21 cellular contexts compared by ENCODE assay signal in genomic region chr2:118672055-118672454, GRCh38.
A peak's percentile ranks its signal among the peaks of the same experiment; 100 is the strongest.
DNase-seq lines count a peak whose midpoint lies in the region; ATAC-seq and TF ChIP-seq lines count a peak whose summit lies in the region.
"Had no signal": no experiment of that assay in that cellular context is flagged by ENCODE, and none has a peak within 500 bp of the region (broad histone marks: within the 10 kb centered on the region; RNA-seq: fewer than 3 reads in every experiment).

No MANE protein-coding gene starts in this region.

- H3K36me3 Mint-ChIP-seq in activated CD4-positive, alpha-beta T cell treated with anti-CD3 and anti-CD28 coated beads, Interleukin-2, amount 10 ng/mL, durations not matched to agents 24 days and 14 days (ENCODE audit: low read depth), result no peaks in the 10 kb centered on the region
- no peaks in the 10 kb centered on the region for H3K36me3 Mint-ChIP-seq in activated CD4-positive, alpha-beta T cell treated with anti-CD3 and anti-CD28 coated beads for 36 hours (ENCODE audit: low read depth)
- H3K36me3 Mint-ChIP-seq in nephron (ENCODE audit: low read depth), result no peaks in the 10 kb centered on the region
- H3K36me3 Mint-ChIP-seq: CD14-positive monocyte; CD8-positive, alpha-beta memory T cell had no signal

- intact Hi-C loops in activated CD4-positive, alpha-beta T cell treated with anti-CD3 and anti-CD28 coated beads, Interleukin-2, amount 10 ng/mL, durations not matched to agents 24 days and 14 days (cut with micrococcal nuclease), result no loop called here
- intact Hi-C loops in activated CD4-positive, alpha-beta T cell treated with anti-CD3 and anti-CD28 coated beads for 36 hours (cut with DNase I, micrococcal nuclease), result no loop called here
- intact Hi-C loops in esophagus muscularis mucosa (cut with DNase I), result no loop called here

- no peak overlapping the region for H3K4me3 ChIP-seq in esophagus muscularis mucosa
- H3K4me3 ChIP-seq in upper lobe of left lung, result no peak overlapping the region
- H3K4me3 ChIP-seq: BLaER1 treated with 17β-estradiol and CSF1 and Interleukin-3, amounts not matched to agents 10 nM and 100 nM; GM12878; GM23338 had no signal

- H3K27ac ChIP-seq in esophagus muscularis mucosa (replicated peaks in 1 of 4) (no peak overlapping the region), upper lobe of left lung (no peak overlapping the region)
- H3K27ac ChIP-seq: 22Rv1; BLaER1 treated with 17β-estradiol and CSF1 and Interleukin-3, amounts not matched to agents 10 nM and 100 nM had no signal

- CTCF ChIA-PET in activated CD4-positive, alpha-beta T cell treated with anti-CD3 and anti-CD28 coated beads for 36 hours (lab: Charles Lee), result no interaction called here

- no peaks in the 10 kb centered on the region for H3K27me3 Mint-ChIP-seq in activated CD4-positive, alpha-beta T cell treated with anti-CD3 and anti-CD28 coated beads, Interleukin-2, amount 10 ng/mL, durations not matched to agents 24 days and 14 days
- peaks cover 6% of the 10 kb centered on the region for H3K27me3 Mint-ChIP-seq in activated CD4-positive, alpha-beta T cell treated with anti-CD3 and anti-CD28 coated beads for 36 hours
- peaks cover 5% of the 10 kb centered on the region for H3K27me3 Mint-ChIP-seq in nephron (ENCODE audit: low read depth)

- no peak for TF ChIP-seq CTCF in esophagus muscularis mucosa (IDR thresholded peaks at IDR 0.05)
- no peak for TF ChIP-seq CTCF in nephron (IDR thresholded peaks at IDR 0.05; ENCODE audit: unreplicated experiment in 3 of 3)
- no peak for TF ChIP-seq CTCF in upper lobe of left lung (IDR thresholded peaks at IDR 0.05)

- H3K4me1 ChIP-seq in esophagus muscularis mucosa (peaks cover 0 to 29% (median 16%) of the 10 kb centered on the region in 4 donors), upper lobe of left lung (peaks cover 0 to 2% (median 0%) of the 10 kb centered on the region in 4 donors)
- H3K4me1 ChIP-seq: BE2C; BLaER1 treated with 17β-estradiol and CSF1 and Interleukin-3, amounts not matched to agents 10 nM and 100 nM had no signal

- H3K27me3 ChIP-seq in esophagus muscularis mucosa (no peaks in the 10 kb centered on the region), upper lobe of left lung (no peaks in the 10 kb centered on the region)
- H3K27me3 ChIP-seq: BE2C; BLaER1 treated with 17β-estradiol and CSF1 and Interleukin-3, amounts not matched to agents 10 nM and 100 nM had no signal

- H3K4me3 Mint-ChIP-seq in activated CD4-positive, alpha-beta T cell treated with anti-CD3 and anti-CD28 coated beads, Interleukin-2, amount 10 ng/mL, durations not matched to agents 24 days and 14 days, result no peak overlapping the region
- H3K4me3 Mint-ChIP-seq in activated CD4-positive, alpha-beta T cell treated with anti-CD3 and anti-CD28 coated beads for 36 hours, result no peak overlapping the region
- H3K4me3 Mint-ChIP-seq in nephron, result no peak overlapping the region
- H3K4me3 Mint-ChIP-seq: CD14-positive monocyte; CD4-positive, alpha-beta T cell; CD8-positive, alpha-beta memory T cell; GM23338; H9 had no signal

- POLR2A ChIA-PET in activated CD4-positive, alpha-beta T cell treated with anti-CD3 and anti-CD28 coated beads for 36 hours (lab: Charles Lee), result no interaction called here

- H3K36me3 ChIP-seq in esophagus muscularis mucosa (no peaks in the 10 kb centered on the region), upper lobe of left lung (no peaks in the 10 kb centered on the region)
- H3K36me3 ChIP-seq: BE2C; BLaER1 treated with 17β-estradiol and CSF1 and Interleukin-3, amounts not matched to agents 10 nM and 100 nM had no signal

- H3K9me3 ChIP-seq in esophagus muscularis mucosa (no peaks in the 10 kb centered on the region), upper lobe of left lung (no peaks in the 10 kb centered on the region)
- H3K9me3 ChIP-seq: BE2C; BLaER1 treated with 17β-estradiol and CSF1 and Interleukin-3, amounts not matched to agents 10 nM and 100 nM had no signal

- H3K4me1 Mint-ChIP-seq in activated CD4-positive, alpha-beta T cell treated with anti-CD3 and anti-CD28 coated beads, Interleukin-2, amount 10 ng/mL, durations not matched to agents 24 days and 14 days, result no peaks in the 10 kb centered on the region
- H3K4me1 Mint-ChIP-seq in activated CD4-positive, alpha-beta T cell treated with anti-CD3 and anti-CD28 coated beads for 36 hours, result no peaks in the 10 kb centered on the region
- peaks cover 38% of the 10 kb centered on the region for H3K4me1 Mint-ChIP-seq in nephron
- H3K4me1 Mint-ChIP-seq: CD14-positive monocyte; CD8-positive, alpha-beta memory T cell; GM23338 had no signal

- no peak for ATAC-seq in activated CD4-positive, alpha-beta T cell treated with anti-CD3 and anti-CD28 coated beads for 36 hours
- no peak for ATAC-seq in upper lobe of left lung (ENCODE audit: low FRiP score in 2 of 2)
- ATAC-seq: GM12878, GM23338, HCT116 had no signal

- TF ChIP-seq EP300 in esophagus muscularis mucosa (IDR thresholded peaks at IDR 0.05), result no peak
- TF ChIP-seq EP300 in upper lobe of left lung (IDR thresholded peaks at IDR 0.05), result no peak

- 95% methylated on average over 3 of the region's 3 CpGs for WGBS in esophagus muscularis mucosa
- 76% methylated on average over 3 of the region's 3 CpGs for WGBS in upper lobe of left lung, 2 donors

- no peaks in the 10 kb centered on the region for H3K9me3 Mint-ChIP-seq in activated CD4-positive, alpha-beta T cell treated with anti-CD3 and anti-CD28 coated beads, Interleukin-2, amount 10 ng/mL, durations not matched to agents 24 days and 14 days
- H3K9me3 Mint-ChIP-seq in activated CD4-positive, alpha-beta T cell treated with anti-CD3 and anti-CD28 coated beads for 36 hours (ENCODE audit: low read depth), result no peaks in the 10 kb centered on the region
- H3K9me3 Mint-ChIP-seq in nephron, result no peaks in the 10 kb centered on the region
- H3K9me3 Mint-ChIP-seq: CD4-positive, alpha-beta T cell; CD8-positive, alpha-beta memory T cell; GM23338; H9 had no signal

- no peak overlapping the region for H3K27ac Mint-ChIP-seq in activated CD4-positive, alpha-beta T cell treated with anti-CD3 and anti-CD28 coated beads, Interleukin-2, amount 10 ng/mL, durations not matched to agents 24 days and 14 days
- H3K27ac Mint-ChIP-seq in activated CD4-positive, alpha-beta T cell treated with anti-CD3 and anti-CD28 coated beads for 36 hours, result no peak overlapping the region
- peak overlapping the region in 2 of 3 experiments; percentile 83 to 89 for H3K27ac Mint-ChIP-seq in nephron
- H3K27ac Mint-ChIP-seq: CD14-positive monocyte; CD4-positive, alpha-beta T cell; GM23338; H9 had no signal

- no peak for TF ChIP-seq POLR2A in esophagus muscularis mucosa (IDR thresholded peaks at IDR 0.05; ENCODE audit: low read depth)
- no peak for TF ChIP-seq POLR2A in upper lobe of left lung (IDR thresholded peaks at IDR 0.05)

- peak; percentile 11 for DNase-seq in activated CD4-positive, alpha-beta T cell treated with anti-CD3 and anti-CD28 coated beads, Interleukin-2, amount 10 ng/mL, durations not matched to agents 24 days and 14 days
- no peak for DNase-seq in activated CD4-positive, alpha-beta T cell treated with anti-CD3 and anti-CD28 coated beads for 36 hours
- DNase-seq in esophagus muscularis mucosa (ENCODE audit: extremely low spot score), result peak; percentile 84
- no peak for DNase-seq in upper lobe of left lung
- no peak for DNase-seq in NCI-H2107 (lab: John Stamatoyannopoulos, UW)
- DNase-seq: ACHN; AML-193; BE2C; CD4-positive, alpha-beta T cell; CD8-positive, alpha-beta memory T cell; DMS 273 treated with DMSO at 0.1 percent for 48 hours; DMS79; GDM1; H9 had no signal

Comparison
In these comparisons a context has a peak if more than half of its experiments do, and no peak if none do; other contexts are left out.
1. DNase-seq: peak in activated CD4-positive, alpha-beta T cell treated with anti-CD3 and anti-CD28 coated beads, Interleukin-2, amount 10 ng/mL, durations not matched to agents 24 days and 14 days (single experiment) and esophagus muscularis mucosa (single experiment); none in activated CD4-positive, alpha-beta T cell treated with anti-CD3 and anti-CD28 coated beads for 36 hours (single experiment), upper lobe of left lung (0 of 2) and NCI-H2107 (single experiment).
2. H3K27ac Mint-ChIP-seq: peak in nephron (2 of 3); none in activated CD4-positive, alpha-beta T cell treated with anti-CD3 and anti-CD28 coated beads, Interleukin-2, amount 10 ng/mL, durations not matched to agents 24 days and 14 days (single experiment) and activated CD4-positive, alpha-beta T cell treated with anti-CD3 and anti-CD28 coated beads for 36 hours (single experiment).